20 cellular contexts compared by ENCODE assay signal in genomic region chr14:69803753-69804152, GRCh38. TPM values are rescaled to one million over a fixed set of nuclear protein-coding genes. Genes with fewer than 3 reads are reported as not detected.
DNase-seq lines count a peak whose midpoint lies in the region; ATAC-seq, FAIRE-seq and TF ChIP-seq lines count a peak whose summit lies in the region.
"Had no signal": no experiment of that assay in that cellular context is flagged by ENCODE, and none has a peak within 500 bp of the region (broad histone marks: within the 10 kb centered on the region; RNA-seq: fewer than 3 reads in every experiment).

No MANE protein-coding gene starts in this region.

- no peaks in the 10 kb centered on the region for H3K27me3 Mint-ChIP-seq in neural crest cell (ENCODE audit: low read depth)
- H3K27me3 Mint-ChIP-seq in stimulated activated naive CD8-positive, alpha-beta T cell treated with anti-CD3 and anti-CD28 coated beads, Interleukin-15, amount 100 ng/mL, for 72 hours = peaks cover 9% of the 10 kb centered on the region

- H3K27ac ChIP-seq in substantia nigra (ENCODE audit: low read depth, low read length, poor library complexity, severe bottlenecking) = no peak overlapping the region
- H3K27ac ChIP-seq: gastrocnemius medialis, pancreas, SJSA1 had no signal

- no peaks in the 10 kb centered on the region for H3K36me3 ChIP-seq in bronchial epithelial cell (ENCODE audit: control insufficient read depth, insufficient read depth, low read length)
- H3K36me3 ChIP-seq: gastrocnemius medialis, pancreas, SJSA1 had no signal

- ATAC-seq in activated naive CD4-positive, alpha-beta T cell treated with anti-CD3 and anti-CD28 coated beads, Interleukin-2, amount 50 U/mL, for 72 hours = no peak
- ATAC-seq in stimulated activated naive CD8-positive, alpha-beta T cell treated with anti-CD3 and anti-CD28 coated beads, Interleukin-15, amount 100 ng/mL, for 72 hours = no peak
- ATAC-seq: activated T-cell treated with anti-CD3 and anti-CD28 coated beads, Interleukin-2, amount 50 U/mL, for 4 hours; gastrocnemius medialis; left lobe of liver; pancreas; stimulated activated effector memory CD8-positive, alpha-beta T cell treated with anti-CD3 and anti-CD28 coated beads, Interleukin-12 subunit alpha, Interleukin-12 subunit beta, amount 100 ng/mL, for 72 hours had no signal

- FAIRE-seq in D721Med (lab: Jason Lieb, UNC) = peak; percentile 16
- peak; percentile 52 for FAIRE-seq in bronchial epithelial cell (lab: Jason Lieb, UNC)
- FAIRE-seq: pancreas had no signal

- H3K36me3 Mint-ChIP-seq in neural crest cell (ENCODE audit: low read depth) = no peaks in the 10 kb centered on the region
- no peaks in the 10 kb centered on the region for H3K36me3 Mint-ChIP-seq in activated naive CD4-positive, alpha-beta T cell treated with anti-CD3 and anti-CD28 coated beads, Interleukin-2, amount 50 U/mL, for 72 hours
- H3K36me3 Mint-ChIP-seq: activated naive CD8-positive, alpha-beta T cell treated with anti-CD3 and anti-CD28 coated beads, Interleukin-2, amount 10 ng/mL, durations not matched to agents 7 days and 5 days; stimulated activated effector memory CD8-positive, alpha-beta T cell treated with anti-CD3 and anti-CD28 coated beads, Interleukin-12 subunit alpha, Interleukin-12 subunit beta, amount 100 ng/mL, for 72 hours had no signal

- H3K4me1 Mint-ChIP-seq in neural crest cell = no peaks in the 10 kb centered on the region
- H3K4me1 Mint-ChIP-seq in stimulated activated naive CD8-positive, alpha-beta T cell treated with anti-CD3 and anti-CD28 coated beads, Interleukin-15, amount 100 ng/mL, for 72 hours = no peaks in the 10 kb centered on the region
- H3K4me1 Mint-ChIP-seq: activated CD4-positive, alpha-beta T cell treated with anti-CD3 and anti-CD28 coated beads, Interleukin-2, amount 10 ng/mL, durations not matched to agents 24 days and 14 days; activated naive CD8-positive, alpha-beta T cell treated with anti-CD3 and anti-CD28 coated beads, Interleukin-2, amount 10 ng/mL, durations not matched to agents 7 days and 5 days; stimulated activated effector memory CD8-positive, alpha-beta T cell treated with anti-CD3 and anti-CD28 coated beads, Interleukin-12 subunit alpha, Interleukin-12 subunit beta, amount 100 ng/mL, for 72 hours had no signal

- H3K4me3 Mint-ChIP-seq in neural crest cell = no peak overlapping the region
- H3K4me3 Mint-ChIP-seq in stimulated activated naive CD8-positive, alpha-beta T cell treated with anti-CD3 and anti-CD28 coated beads, Interleukin-15, amount 100 ng/mL, for 72 hours = no peak overlapping the region
- H3K4me3 Mint-ChIP-seq: activated CD4-positive, alpha-beta T cell treated with anti-CD3 and anti-CD28 coated beads, Interleukin-2, amount 10 ng/mL, durations not matched to agents 24 days and 14 days; activated naive CD8-positive, alpha-beta T cell treated with anti-CD3 and anti-CD28 coated beads, Interleukin-2, amount 10 ng/mL, durations not matched to agents 7 days and 5 days; activated T-cell treated with anti-CD3 and anti-CD28 coated beads, Interleukin-2, amount 50 U/mL, for 4 hours; stimulated activated effector memory CD8-positive, alpha-beta T cell treated with anti-CD3 and anti-CD28 coated beads, Interleukin-12 subunit alpha, Interleukin-12 subunit beta, amount 100 ng/mL, for 72 hours had no signal

- H3K9me3 Mint-ChIP-seq in neural crest cell = peaks cover 5% of the 10 kb centered on the region
- H3K9me3 Mint-ChIP-seq in activated naive CD4-positive, alpha-beta T cell treated with anti-CD3 and anti-CD28 coated beads, Interleukin-2, amount 50 U/mL, for 72 hours = no peaks in the 10 kb centered on the region
- H3K9me3 Mint-ChIP-seq in stimulated activated naive CD8-positive, alpha-beta T cell treated with anti-CD3 and anti-CD28 coated beads, Interleukin-15, amount 100 ng/mL, for 72 hours = no peaks in the 10 kb centered on the region
- H3K9me3 Mint-ChIP-seq: activated CD4-positive, alpha-beta T cell treated with anti-CD3 and anti-CD28 coated beads, Interleukin-2, amount 10 ng/mL, durations not matched to agents 24 days and 14 days; stimulated activated effector memory CD8-positive, alpha-beta T cell treated with anti-CD3 and anti-CD28 coated beads, Interleukin-12 subunit alpha, Interleukin-12 subunit beta, amount 100 ng/mL, for 72 hours had no signal

- DNase-seq in D721Med (ENCODE audit: insufficient read length, low spot score) (no peak), bronchial epithelial cell (ENCODE audit: low read depth) (peak; percentile 27), neural crest cell (ENCODE audit: low read depth, low spot score) (no peak), substantia nigra (lab: John Stamatoyannopoulos, UW) (no peak), GM20000 (ENCODE audit: low spot score) (no peak)
- no peak for DNase-seq in activated naive CD4-positive, alpha-beta T cell treated with anti-CD3 and anti-CD28 coated beads, Interleukin-2, amount 50 U/mL, for 72 hours (ENCODE audit: low spot score in 2 of 2)
- no peak for DNase-seq in stimulated activated naive CD8-positive, alpha-beta T cell treated with anti-CD3 and anti-CD28 coated beads, Interleukin-15, amount 100 ng/mL, for 72 hours
- DNase-seq: activated CD4-positive, alpha-beta T cell treated with anti-CD3 and anti-CD28 coated beads, Interleukin-2, amount 10 ng/mL, durations not matched to agents 24 days and 14 days; activated naive CD8-positive, alpha-beta T cell treated with anti-CD3 and anti-CD28 coated beads, Interleukin-2, amount 10 ng/mL, durations not matched to agents 7 days and 5 days; activated T-cell treated with anti-CD3 and anti-CD28 coated beads, Interleukin-2, amount 50 U/mL, for 4 hours; effector memory CD4-positive, alpha-beta T cell; EL; gastrocnemius medialis; NCI-H1436; pancreas had no signal

- H3K4me3 ChIP-seq in bronchial epithelial cell (ENCODE audit: low read depth, low read length) = no peak overlapping the region
- H3K4me3 ChIP-seq: gastrocnemius medialis, pancreas, SJSA1 had no signal

- TF ChIP-seq CTCF in D721Med (IDR thresholded peaks at IDR 0.05; ENCODE audit: insufficient read depth, missing control alignments) (no peak), LNCAP (IDR thresholded peaks at IDR 0.05) (0 out of 2 replicates have a peak, but pooled peaks have one; percentile 17), bronchial epithelial cell (IDR thresholded peaks at IDR 0.05; ENCODE audit: insufficient read depth, low read length, severe bottlenecking) (no peak), neural crest cell (conservative IDR thresholded peaks at IDR 0.05) (peak; percentile 52), GM20000 (IDR thresholded peaks at IDR 0.05; ENCODE audit: extremely low read depth, missing control alignments) (no peak)

- no peaks in the 10 kb centered on the region for H3K27me3 ChIP-seq in bronchial epithelial cell (ENCODE audit: control insufficient read depth, insufficient read depth, low read length)
- H3K27me3 ChIP-seq: gastrocnemius medialis had no signal

- no peak overlapping the region for H3K27ac Mint-ChIP-seq in neural crest cell (ENCODE audit: unreplicated experiment)
- H3K27ac Mint-ChIP-seq in activated naive CD4-positive, alpha-beta T cell treated with anti-CD3 and anti-CD28 coated beads, Interleukin-2, amount 50 U/mL, for 72 hours = no peak overlapping the region
- H3K27ac Mint-ChIP-seq in stimulated activated naive CD8-positive, alpha-beta T cell treated with anti-CD3 and anti-CD28 coated beads, Interleukin-15, amount 100 ng/mL, for 72 hours = no peak overlapping the region
- H3K27ac Mint-ChIP-seq: activated CD4-positive, alpha-beta T cell treated with anti-CD3 and anti-CD28 coated beads, Interleukin-2, amount 10 ng/mL, durations not matched to agents 24 days and 14 days; activated naive CD8-positive, alpha-beta T cell treated with anti-CD3 and anti-CD28 coated beads, Interleukin-2, amount 10 ng/mL, durations not matched to agents 7 days and 5 days; stimulated activated effector memory CD8-positive, alpha-beta T cell treated with anti-CD3 and anti-CD28 coated beads, Interleukin-12 subunit alpha, Interleukin-12 subunit beta, amount 100 ng/mL, for 72 hours had no signal

RNA-seq across cellular contexts. Expression of gene SLC10A1, which starts 6.7 kb away (rescaled TPM):
- not detected in 2 replicates for total RNA-seq in bronchial epithelial cell
- not detected in 2 replicates for total RNA-seq in neural crest cell
- not detected for total RNA-seq in activated naive CD4-positive, alpha-beta T cell treated with anti-CD3 and anti-CD28 coated beads, Interleukin-2, amount 50 U/mL, for 72 hours
- total RNA-seq: activated CD4-positive, alpha-beta T cell treated with anti-CD3 and anti-CD28 coated beads, Interleukin-2, amount 10 ng/mL, durations not matched to agents 24 days and 14 days; activated naive CD8-positive, alpha-beta T cell treated with anti-CD3 and anti-CD28 coated beads, Interleukin-2, amount 10 ng/mL, durations not matched to agents 7 days and 5 days; activated T-cell treated with anti-CD3 and anti-CD28 coated beads, Interleukin-2, amount 50 U/mL, for 4 hours; NCI-H460; SJSA1 had no signal

RNA-seq across cellular contexts. Expression of gene SRSF5, which starts 36.8 kb away (rescaled TPM):
- total RNA-seq in bronchial epithelial cell (126 and 181 TPM in 2 replicates), neural crest cell (356 and 377 TPM in 2 replicates)
- 100 to 1,000 TPM; 324 to 364 TPM for total RNA-seq in activated naive CD4-positive, alpha-beta T cell treated with anti-CD3 and anti-CD28 coated beads, Interleukin-2, amount 50 U/mL, for 72 hours

Comparison
In these comparisons a context has a peak if more than half of its experiments do, and no peak if none do; other contexts are left out.
1. CTCF ChIP-seq: peak in LNCAP (single experiment) and neural crest cell (single experiment); none in D721Med (single experiment), bronchial epithelial cell (single experiment) and GM20000 (single experiment).